1 cellular context compared by ENCODE assay signal in the genomic region with DNA sequence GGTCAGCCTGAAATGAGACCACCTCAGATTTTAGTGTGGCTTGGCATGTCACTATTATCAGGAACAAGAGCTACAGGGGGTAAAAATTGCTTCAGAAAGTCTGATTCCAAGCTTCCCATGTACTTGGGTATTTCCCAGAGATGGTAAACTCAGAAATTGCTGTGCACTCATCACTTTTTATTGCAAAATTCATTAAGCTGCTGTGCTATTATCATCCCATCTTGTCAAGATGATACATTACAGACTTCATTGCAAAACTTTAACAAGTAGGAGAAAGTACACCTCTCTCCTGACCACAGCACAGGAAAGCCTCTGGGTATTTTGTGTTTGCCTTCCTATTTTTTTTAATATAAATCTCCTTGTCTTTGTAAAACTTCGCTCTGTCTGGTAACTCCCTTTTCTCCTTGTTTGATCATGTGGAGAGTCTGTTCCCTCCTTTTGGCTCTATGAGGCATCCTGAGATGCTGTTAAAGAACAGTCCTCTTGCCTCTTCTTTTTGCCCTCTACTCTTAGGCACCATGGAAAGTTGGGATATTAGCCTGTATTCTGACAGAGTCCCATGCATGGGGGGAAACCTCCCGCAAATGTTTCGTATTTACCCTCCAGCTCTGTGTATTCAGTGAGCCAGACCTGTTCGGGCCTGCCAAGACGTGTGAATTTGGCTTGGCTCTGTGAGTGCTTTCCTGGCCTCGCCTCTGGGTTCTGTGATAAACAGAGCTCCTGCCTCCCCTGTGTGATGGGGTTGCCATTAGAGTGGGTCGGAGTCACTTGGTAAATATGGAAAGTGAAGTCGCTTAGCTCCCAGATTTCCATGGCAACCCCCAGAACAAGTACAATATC.
A peak's percentile ranks its signal among the peaks of the same experiment; 100 is the strongest.
TF ChIP-seq lines count a peak whose summit lies in the region.

No MANE protein-coding gene starts in this region.

TF ChIP-seq in HEK293, 187 proteins besides CTCF, POLR2A, EP300 and RAD21 (continued from another document):
- TF ChIP-seq, protein P1, sequence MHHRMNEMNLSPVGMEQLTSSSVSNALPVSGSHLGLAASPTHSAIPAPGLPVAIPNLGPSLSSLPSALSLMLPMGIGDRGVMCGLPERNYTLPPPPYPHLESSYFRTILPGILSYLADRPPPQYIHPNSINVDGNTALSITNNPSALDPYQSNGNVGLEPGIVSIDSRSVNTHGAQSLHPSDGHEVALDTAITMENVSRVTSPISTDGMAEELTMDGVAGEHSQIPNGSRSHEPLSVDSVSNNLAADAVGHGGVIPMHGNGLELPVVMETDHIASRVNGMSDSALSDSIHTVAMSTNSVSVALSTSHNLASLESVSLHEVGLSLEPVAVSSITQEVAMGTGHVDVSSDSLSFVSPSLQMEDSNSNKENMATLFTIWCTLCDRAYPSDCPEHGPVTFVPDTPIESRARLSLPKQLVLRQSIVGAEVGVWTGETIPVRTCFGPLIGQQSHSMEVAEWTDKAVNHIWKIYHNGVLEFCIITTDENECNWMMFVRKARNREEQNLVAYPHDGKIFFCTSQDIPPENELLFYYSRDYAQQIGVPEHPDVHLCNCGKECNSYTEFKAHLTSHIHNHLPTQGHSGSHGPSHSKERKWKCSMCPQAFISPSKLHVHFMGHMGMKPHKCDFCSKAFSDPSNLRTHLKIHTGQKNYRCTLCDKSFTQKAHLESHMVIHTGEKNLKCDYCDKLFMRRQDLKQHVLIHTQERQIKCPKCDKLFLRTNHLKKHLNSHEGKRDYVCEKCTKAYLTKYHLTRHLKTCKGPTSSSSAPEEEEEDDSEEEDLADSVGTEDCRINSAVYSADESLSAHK (tag by site-specific recombination; IDR thresholded peaks at IDR 0.05) = peak; percentile 66
- TF ChIP-seq TCF7L2 (IDR thresholded peaks at IDR 0.05; ENCODE audit: borderline replicate concordance, low read depth, low read length) = no peak
- 0 out of 2 replicates have a peak, but pooled peaks have one; percentile 35 for TF ChIP-seq ZNF302 (tag by site-specific recombination; IDR thresholded peaks at IDR 0.05; ENCODE audit: low read depth)
- TF ChIP-seq KLF1 (tag by site-specific recombination; IDR thresholded peaks at IDR 0.05) = no peak
- TF ChIP-seq GLIS1 (tag by site-specific recombination; IDR thresholded peaks at IDR 0.05) = peak; percentile 81
- peak; percentile 59; the same call in 1 of the 2 replicates for TF ChIP-seq PRDM10 (tag by site-specific recombination; IDR thresholded peaks at IDR 0.05)
- TF ChIP-seq ZNF133 (tag by site-specific recombination; IDR thresholded peaks at IDR 0.05) = no peak
- TF ChIP-seq ZNF398 (tag by site-specific recombination; IDR thresholded peaks at IDR 0.05) = peak; percentile 41; the same call in 1 of the 2 replicates
- 0 out of 2 replicates have a peak, but pooled peaks have one; percentile 30 for TF ChIP-seq TSHZ1 (tag by site-specific recombination; IDR thresholded peaks at IDR 0.05; ENCODE audit: borderline replicate concordance)
- no peak for TF ChIP-seq PRDM2 (tag by site-specific recombination; IDR thresholded peaks at IDR 0.05; ENCODE audit: borderline replicate concordance)
- TF ChIP-seq, protein P2, sequence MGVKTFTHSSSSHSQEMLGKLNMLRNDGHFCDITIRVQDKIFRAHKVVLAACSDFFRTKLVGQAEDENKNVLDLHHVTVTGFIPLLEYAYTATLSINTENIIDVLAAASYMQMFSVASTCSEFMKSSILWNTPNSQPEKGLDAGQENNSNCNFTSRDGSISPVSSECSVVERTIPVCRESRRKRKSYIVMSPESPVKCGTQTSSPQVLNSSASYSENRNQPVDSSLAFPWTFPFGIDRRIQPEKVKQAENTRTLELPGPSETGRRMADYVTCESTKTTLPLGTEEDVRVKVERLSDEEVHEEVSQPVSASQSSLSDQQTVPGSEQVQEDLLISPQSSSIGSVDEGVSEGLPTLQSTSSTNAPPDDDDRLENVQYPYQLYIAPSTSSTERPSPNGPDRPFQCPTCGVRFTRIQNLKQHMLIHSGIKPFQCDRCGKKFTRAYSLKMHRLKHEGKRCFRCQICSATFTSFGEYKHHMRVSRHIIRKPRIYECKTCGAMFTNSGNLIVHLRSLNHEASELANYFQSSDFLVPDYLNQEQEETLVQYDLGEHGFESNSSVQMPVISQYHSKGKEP (tag by site-specific recombination; IDR thresholded peaks at IDR 0.05) = peak; percentile 71; the same call in 1 of the 2 replicates
